Comparison of ENCODE assay signal across 29 cellular contexts in genomic region chr9:113842086-113842485, GRCh38.
"Had no signal": no experiment of that assay in that cellular context is flagged by ENCODE, and none has a peak within 500 bp of the region (broad histone marks: within the 10 kb centered on the region; RNA-seq: fewer than 3 reads in every experiment).

No MANE protein-coding gene starts in this region.

- H3K27me3 ChIP-seq: neutrophil, ovary, spleen, suprapubic skin, testis, tibial artery, transverse colon, upper lobe of right lung, uterus had no signal

- H3K4me3 ChIP-seq: ovary, psoas muscle, skin epidermis, smooth muscle cell, spleen, suprapubic skin, testis, tibial artery, transverse colon, upper lobe of right lung, uterus had no signal

- H3K27ac ChIP-seq: neutrophil, ovary, parathyroid adenoma, psoas muscle, skin epidermis, spleen, suprapubic skin, testis, tibial artery, transverse colon, upper lobe of right lung, uterus had no signal

- DNase-seq: naive thymus-derived CD8-positive, alpha-beta T cell; nephron progenitor cell; nucleus accumbens; ovary; posterior cingulate gyrus; psoas muscle; spleen; stimulated activated CD4-positive, alpha-beta T cell treated with anti-CD3 and anti-CD28 coated beads, Interleukin-12 subunit alpha, Interleukin-12 subunit beta, amount 100 ng/mL, for 4 hours; stimulated activated CD4-positive, alpha-beta T cell treated with anti-CD3 and anti-CD28 coated beads, Interleukin-1b, Interleukin-23, amount 100 ng/mL, for 48 hours; stimulated activated CD4-positive, alpha-beta T cell treated with anti-CD3 and anti-CD28 coated beads, Interleukin-4, amount 100 ng/mL, for 1 hour; stimulated activated CD4-positive, alpha-beta T cell treated with anti-CD3 and anti-CD28 coated beads, Interleukin-4, amount 100 ng/mL, for 4 hours; stimulated activated CD8-positive, alpha-beta memory T cell treated with anti-CD3 and anti-CD28 coated beads, Interleukin-4, amount 100 ng/mL, for 48 hours; stimulated activated naive CD4-positive, alpha-beta T cell; stimulated activated naive CD8-positive, alpha-beta T cell treated with anti-CD3 and anti-CD28 coated beads, Interleukin-15, amount 100 ng/mL, for 72 hours; stimulated activated naive CD8-positive, alpha-beta T cell treated with anti-CD3 and anti-CD28 coated beads, Interleukin-15, Interleukin-2, amounts not matched to agents 100 U/mL and 50 U/mL, for 24 hours; substantia nigra; testis; tibial artery; transverse colon; upper lobe of right lung; uterus had no signal

- H3K4me1 ChIP-seq: parathyroid adenoma, psoas muscle, spleen, suprapubic skin, testis, transverse colon, upper lobe of right lung, uterus had no signal

- ATAC-seq: naive thymus-derived CD8-positive, alpha-beta T cell; psoas muscle; right cardiac atrium; sciatic nerve; stimulated activated memory B cell treated with anti-CD40 and anti-IgM and Interleukin-4, amounts not matched to agents 10 μg/mL and 1 μg/mL and 100 μg/mL, for 72 hours; stimulated activated naive CD8-positive, alpha-beta T cell treated with anti-CD3 and anti-CD28 coated beads, Interleukin-15, amount 100 ng/mL, for 72 hours; stimulated activated naive CD8-positive, alpha-beta T cell treated with anti-CD3 and anti-CD28 coated beads, Interleukin-15, Interleukin-2, amounts not matched to agents 100 U/mL and 50 U/mL, for 24 hours; upper lobe of right lung had no signal

- H3K36me3 ChIP-seq: neutrophil, ovary, spleen, suprapubic skin, tibial artery, transverse colon, upper lobe of right lung, uterus had no signal

- H3K9ac ChIP-seq: parathyroid adenoma had no signal

- H3K9me3 ChIP-seq: neutrophil, ovary, testis, upper lobe of right lung, uterus had no signal
